16 cellular contexts compared by ENCODE assay signal in genomic region chr17:19374136-19374535, GRCh38. TPM values are rescaled to one million over a fixed set of nuclear protein-coding genes. Genes with fewer than 3 reads are reported as not detected.
DNase-seq lines count a peak whose midpoint lies in the region; FAIRE-seq and TF ChIP-seq lines count a peak whose summit lies in the region.
"Had no signal": no experiment of that assay in that cellular context is flagged by ENCODE, and none has a peak within 500 bp of the region (broad histone marks: within the 10 kb centered on the region; RNA-seq: fewer than 3 reads in every experiment).

No MANE protein-coding gene starts in this region.

- FAIRE-seq in HTR-8/SVneo (lab: Jason Lieb, UNC) = peak; percentile 48
- FAIRE-seq: GM18507, RCC 7860 had no signal

- H3K36me3 Mint-ChIP-seq in chondrocyte (ENCODE audit: low read depth) (peaks cover under 1% of the 10 kb centered on the region), nephron (ENCODE audit: low read depth) (peaks cover under 1% of the 10 kb centered on the region), type B pancreatic cell (no peaks in the 10 kb centered on the region)
- peaks cover under 1% of the 10 kb centered on the region for H3K36me3 Mint-ChIP-seq in activated CD4-positive, alpha-beta memory T cell treated with anti-CD3 and anti-CD28 coated beads for 36 hours

- H3K27ac Mint-ChIP-seq in chondrocyte (ENCODE audit: unreplicated experiment) = peak overlapping the region; percentile 45
- H3K27ac Mint-ChIP-seq in nephron = peak overlapping the region in 2 of 3 experiments; percentile 26 to 39
- H3K27ac Mint-ChIP-seq in type B pancreatic cell = peak overlapping the region; percentile 51
- H3K27ac Mint-ChIP-seq in activated CD4-positive, alpha-beta memory T cell treated with anti-CD3 and anti-CD28 coated beads for 36 hours = no peak overlapping the region

- H3K4me3 Mint-ChIP-seq in chondrocyte (ENCODE audit: unreplicated experiment) = no peak overlapping the region
- H3K4me3 Mint-ChIP-seq in nephron = peak overlapping the region; percentile 56 to 74 (median 59)
- no peak overlapping the region for H3K4me3 Mint-ChIP-seq in type B pancreatic cell
- H3K4me3 Mint-ChIP-seq in activated CD4-positive, alpha-beta memory T cell treated with anti-CD3 and anti-CD28 coated beads for 36 hours = no peak overlapping the region

- H3K27me3 Mint-ChIP-seq in chondrocyte (ENCODE audit: low read depth) = no peaks in the 10 kb centered on the region
- H3K27me3 Mint-ChIP-seq in nephron (ENCODE audit: low read depth) = no peaks in the 10 kb centered on the region
- H3K27me3 Mint-ChIP-seq in type B pancreatic cell = no peaks in the 10 kb centered on the region
- H3K27me3 Mint-ChIP-seq in activated CD4-positive, alpha-beta memory T cell treated with anti-CD3 and anti-CD28 coated beads for 36 hours = no peaks in the 10 kb centered on the region

- H3K4me1 Mint-ChIP-seq in chondrocyte (ENCODE audit: low read depth) (peaks cover 43% of the 10 kb centered on the region), nephron (peaks cover 14% of the 10 kb centered on the region), type B pancreatic cell (ENCODE audit: unreplicated experiment) (peaks cover 19% of the 10 kb centered on the region)
- peaks cover 47% of the 10 kb centered on the region for H3K4me1 Mint-ChIP-seq in activated CD4-positive, alpha-beta memory T cell treated with anti-CD3 and anti-CD28 coated beads for 36 hours (ENCODE audit: low read depth)

- no peak for TF ChIP-seq CTCF in chondrocyte (IDR thresholded peaks at IDR 0.05)
- TF ChIP-seq CTCF in nephron (IDR thresholded peaks at IDR 0.05; ENCODE audit: unreplicated experiment in 3 of 3) = no peak
- no peak for TF ChIP-seq CTCF in type B pancreatic cell (conservative IDR thresholded peaks at IDR 0.05)

- H3K9me3 Mint-ChIP-seq in chondrocyte (ENCODE audit: low read depth) (no peaks in the 10 kb centered on the region), nephron (no peaks in the 10 kb centered on the region), type B pancreatic cell (no peaks in the 10 kb centered on the region)
- H3K9me3 Mint-ChIP-seq in activated CD4-positive, alpha-beta memory T cell treated with anti-CD3 and anti-CD28 coated beads for 36 hours = no peaks in the 10 kb centered on the region

- intact Hi-C loops in activated CD4-positive, alpha-beta memory T cell treated with anti-CD3 and anti-CD28 coated beads for 36 hours (cut with micrococcal nuclease) = no loop called here

- CTCF ChIA-PET in activated CD4-positive, alpha-beta memory T cell treated with anti-CD3 and anti-CD28 coated beads for 36 hours (lab: Charles Lee) = interaction anchor here (1.9 kb wide), 1 partner anchor 11 kb away, joined by 17 read pairs; the partner anchor contains the start of gene B9D1

- DNase-seq in HTR-8/SVneo (ENCODE audit: insufficient read length, low spot score) (no peak), chondrocyte (ENCODE audit: low spot score) (no peak), type B pancreatic cell (ENCODE audit: extremely low spot score, unreplicated experiment) (no peak), amygdala (lab: John Stamatoyannopoulos, UW) (no peak), SKM-1 (lab: John Stamatoyannopoulos, UW; ENCODE audit: unreplicated experiment) (no peak)
- no peak for DNase-seq in activated CD4-positive, alpha-beta memory T cell treated with anti-CD3 and anti-CD28 coated beads for 36 hours
- DNase-seq: DMS53, HCEC 1CT, NCI-H1436, NCI-H2029 treated with DMSO at 0.1 percent for 48 hours, NCI-H524, SIG-M5 had no signal

- POLR2A ChIA-PET in activated CD4-positive, alpha-beta memory T cell treated with anti-CD3 and anti-CD28 coated beads for 36 hours (lab: Charles Lee) = no interaction called here

RNA-seq across cellular contexts. Expression of gene MAPK7, which starts 4.2 kb away (rescaled TPM):
- total RNA-seq in chondrocyte (50.0 to 53.6 TPM (median 52.3 TPM) in 3 replicates), type B pancreatic cell (ENCODE audit: low replicate concordance) (32.1 and 44.3 TPM in 2 replicates)
- total RNA-seq in activated CD4-positive, alpha-beta memory T cell treated with anti-CD3 and anti-CD28 coated beads for 36 hours = 10 to 100 TPM; 15.4 to 17.2 TPM

RNA-seq across cellular contexts. Expression of gene B9D1, which starts 11.6 kb away (rescaled TPM):
- total RNA-seq in chondrocyte = 9.4 to 22.0 TPM (median 9.9 TPM) in 3 replicates
- 13.8 and 23.2 TPM in 2 replicates for total RNA-seq in type B pancreatic cell (ENCODE audit: low replicate concordance)
- total RNA-seq in activated CD4-positive, alpha-beta memory T cell treated with anti-CD3 and anti-CD28 coated beads for 36 hours = 1 to 10 TPM; 7.2 to 7.6 TPM

RNA-seq across cellular contexts. Expression of gene MFAP4, which starts 12.9 kb away (rescaled TPM):
- 307 to 312 TPM (median 310 TPM) in 3 replicates for total RNA-seq in chondrocyte
- 2.6 and 18.0 TPM in 2 replicates for total RNA-seq in type B pancreatic cell (ENCODE audit: low replicate concordance)
- not detected for total RNA-seq in activated CD4-positive, alpha-beta memory T cell treated with anti-CD3 and anti-CD28 coated beads for 36 hours
- total RNA-seq: HT1080 had no signal

RNA-seq across cellular contexts. Expression of gene RNF112, which starts 36.9 kb away (rescaled TPM):
- 0.67 to 1.5 TPM (median 1.5 TPM) in 3 replicates for total RNA-seq in chondrocyte
- 0.60 and 1.2 TPM in 2 replicates for total RNA-seq in type B pancreatic cell (ENCODE audit: low replicate concordance)
- total RNA-seq in activated CD4-positive, alpha-beta memory T cell treated with anti-CD3 and anti-CD28 coated beads for 36 hours = under 1 TPM; 0.86 to 0.97 TPM
- total RNA-seq: HT1080 had no signal

Comparison
In these comparisons a context has a peak if more than half of its experiments do, and no peak if none do; other contexts are left out.
1. H3K4me3 Mint-ChIP-seq: peak in nephron (3 of 3); none in chondrocyte (single experiment), type B pancreatic cell (single experiment) and activated CD4-positive, alpha-beta memory T cell treated with anti-CD3 and anti-CD28 coated beads for 36 hours (single experiment).